24 cellular contexts compared by ENCODE assay signal in genomic region chr5:20359377-20359776, GRCh38.
"Had no signal": no experiment of that assay in that cellular context is flagged by ENCODE, and none has a peak within 500 bp of the region (broad histone marks: within the 10 kb centered on the region; RNA-seq: fewer than 3 reads in every experiment).

No MANE protein-coding gene starts in this region.

- DNase-seq: activated CD4-positive, alpha-beta T cell treated with anti-CD3 and anti-CD28 coated beads, Interleukin-2, amount 10 ng/mL, durations not matched to agents 7 days and 5 days; activated CD4-positive, alpha-beta T cell treated with anti-CD3 and anti-CD28 coated beads, Interleukin-2, amount 50 U/mL, for 48 hours; activated CD8-positive, alpha-beta T cell treated with anti-CD3 and anti-CD28 coated beads, Interleukin-2, amount 10 ng/mL, durations not matched to agents 7 days and 5 days; activated gamma-delta T cell; activated naive CD4-positive, alpha-beta T cell treated with Interleukin-2 at 50 U/mL for 16 hours; activated naive CD8-positive, alpha-beta T cell treated with anti-CD3 and anti-CD28 coated beads, Interleukin-2, amount 10 ng/mL, durations not matched to agents 7 days and 5 days; activated T-cell treated with anti-CD3 and anti-CD28 coated beads, Interleukin-2, amount 50 U/mL, for 24 hours; amygdala; Karpas-422; KBM-7; NCI-H1048; NCI-H1417; NCI-H146; NCI-H1930; NCI-H2081 treated with DMSO at 0.1 percent for 48 hours; NCI-H226; NCI-H446 treated with DMSO at 0.1 percent for 48 hours; NCI-H526; NCI-H774; SJCRH30 had no signal

- H3K4me3 ChIP-seq: ascending aorta, cardiac muscle cell, SJCRH30, SK-N-MC had no signal

- ATAC-seq: activated CD8-positive, alpha-beta T cell treated with anti-CD3 and anti-CD28 coated beads, Interleukin-2, amount 10 ng/mL, durations not matched to agents 7 days and 5 days; Panc1 had no signal
